11 cellular contexts compared by ENCODE assay signal in genomic region chr13:44249439-44249838, GRCh38.
DNase-seq lines count a peak whose midpoint lies in the region; ATAC-seq and TF ChIP-seq lines count a peak whose summit lies in the region.
"Had no signal": no experiment of that assay in that cellular context is flagged by ENCODE, and none has a peak within 500 bp of the region (broad histone marks: within the 10 kb centered on the region; RNA-seq: fewer than 3 reads in every experiment).

No MANE protein-coding gene starts in this region.

- peak overlapping the region; percentile 18 for H3K27ac ChIP-seq in KOPT-K1 (ENCODE audit: low read depth, low read length, poor library complexity, severe bottlenecking)
- H3K27ac ChIP-seq in left lung: peak overlapping the region in 1 of 2 donors; percentile 44
- peak overlapping the region in 2 of 3 donors; percentile 30 to 37 for H3K27ac ChIP-seq in thyroid gland
- H3K27ac ChIP-seq in neural progenitor cell: no peak overlapping the region
- H3K27ac ChIP-seq: foreskin keratinocyte, KMS-11 had no signal

- H3K36me3 ChIP-seq in KOPT-K1 (ENCODE audit: insufficient read depth, low read length) (no peaks in the 10 kb centered on the region), left lung (no peaks in the 10 kb centered on the region), thyroid gland (no peaks in the 10 kb centered on the region), neural progenitor cell (no peaks in the 10 kb centered on the region)

- TF ChIP-seq CTCF in cardiac fibroblast (IDR thresholded peaks at IDR 0.05; ENCODE audit: low read depth, low read length): no peak
- TF ChIP-seq CTCF in left lung (IDR thresholded peaks at IDR 0.05): no peak
- no peak for TF ChIP-seq CTCF in thyroid gland (IDR thresholded peaks at IDR 0.05)
- no peak for TF ChIP-seq CTCF in neural progenitor cell (IDR thresholded peaks at IDR 0.05)
- TF ChIP-seq CTCF in glutamatergic neuron (IDR thresholded peaks at IDR 0.05; ENCODE audit: partially characterized antibody, unreplicated experiment): no peak

- H3K4me1 ChIP-seq in left lung (peaks cover 0 to 6% of the 10 kb centered on the region in 2 donors), thyroid gland (peaks cover 7 to 15% of the 10 kb centered on the region in 2 donors), neural progenitor cell (no peaks in the 10 kb centered on the region)

- no peak overlapping the region for H3K4me2 ChIP-seq in neural progenitor cell
- H3K4me2 ChIP-seq: KMS-11 had no signal

- H3K9ac ChIP-seq in neural progenitor cell: no peak overlapping the region
- H3K9ac ChIP-seq: KMS-11 had no signal

- H3K4me3 Mint-ChIP-seq in neural progenitor cell (no peak overlapping the region), glutamatergic neuron (ENCODE audit: unreplicated experiment) (no peak overlapping the region)

- H3K27ac Mint-ChIP-seq in neural progenitor cell (no peak overlapping the region), glutamatergic neuron (ENCODE audit: unreplicated experiment) (no peak overlapping the region)

- H3K36me3 Mint-ChIP-seq in neural progenitor cell (no peaks in the 10 kb centered on the region), glutamatergic neuron (ENCODE audit: unreplicated experiment) (no peaks in the 10 kb centered on the region)

- DNase-seq in cardiac fibroblast (ENCODE audit: low read depth in 2 of 2) (peak; percentile 68 to 86), left lung (no peak), thyroid gland (peak in 1 of 2 donors; percentile 25), neural progenitor cell (ENCODE audit: low spot score) (no peak), C1 segment of cervical spinal cord (lab: John Stamatoyannopoulos, UW) (no peak), glutamatergic neuron (no peak), occipital lobe (lab: John Stamatoyannopoulos, UW) (no peak)
- DNase-seq: HCEC 1CT had no signal

- no peaks in the 10 kb centered on the region for H4K20me1 ChIP-seq in neural progenitor cell (ENCODE audit: low read depth)

- H3K9me3 ChIP-seq in KOPT-K1 (ENCODE audit: insufficient read depth, low read length, poor library complexity, severe bottlenecking): no peaks in the 10 kb centered on the region
- H3K9me3 ChIP-seq in left lung: no peaks in the 10 kb centered on the region
- H3K9me3 ChIP-seq in thyroid gland: no peaks in the 10 kb centered on the region
- no peaks in the 10 kb centered on the region for H3K9me3 ChIP-seq in neural progenitor cell (ENCODE audit: low read depth)

- intact Hi-C loops in left lung (cut with DNase I) (no loop called here), thyroid gland (cut with DNase I) (no loop called here)

- no peak overlapping the region for H2AFZ ChIP-seq in neural progenitor cell (replicated peaks)

- H3K4me1 Mint-ChIP-seq in neural progenitor cell (peaks cover 10% of the 10 kb centered on the region), glutamatergic neuron (ENCODE audit: low read depth, unreplicated experiment) (peaks cover 2% of the 10 kb centered on the region)

- no peak for TF ChIP-seq POLR2A in thyroid gland (IDR thresholded peaks at IDR 0.05)

- H3K4me3 ChIP-seq in cardiac fibroblast (replicated peaks in 1 of 2; ENCODE audit: low read depth in 2 of 2, low read length in 2 of 2) (no peak overlapping the region), left lung (no peak overlapping the region), thyroid gland (replicated peaks in 1 of 3) (no peak overlapping the region), neural progenitor cell (no peak overlapping the region)

- no peaks in the 10 kb centered on the region for H3K79me2 ChIP-seq in neural progenitor cell (ENCODE audit: low read depth)

- ATAC-seq in left lung: peak; percentile 45
- ATAC-seq: foreskin keratinocyte had no signal

- H3K27me3 ChIP-seq in left lung (no peaks in the 10 kb centered on the region), thyroid gland (no peaks in the 10 kb centered on the region), neural progenitor cell (no peaks in the 10 kb centered on the region)
- H3K27me3 ChIP-seq: foreskin keratinocyte had no signal

- peaks cover 6% of the 10 kb centered on the region for H3K27me3 Mint-ChIP-seq in neural progenitor cell (ENCODE audit: insufficient read depth, low read depth)
- H3K27me3 Mint-ChIP-seq in glutamatergic neuron (ENCODE audit: unreplicated experiment): peaks cover 2% of the 10 kb centered on the region

- H3F3A ChIP-seq in neural progenitor cell (ENCODE audit: low read depth): no peaks in the 10 kb centered on the region

- peaks cover 4% of the 10 kb centered on the region for H3K9me3 Mint-ChIP-seq in neural progenitor cell
- H3K9me3 Mint-ChIP-seq in glutamatergic neuron (ENCODE audit: unreplicated experiment): peaks cover 2% of the 10 kb centered on the region

Comparison
In these comparisons a context has a peak if more than half of its experiments do, and no peak if none do; other contexts are left out.
1. DNase-seq: peak in cardiac fibroblast (2 of 2); none in left lung (0 of 2), neural progenitor cell (single experiment), C1 segment of cervical spinal cord (0 of 14), glutamatergic neuron (single experiment) and occipital lobe (single experiment).